ENCODE assay signal across 1 cellular context in genomic region chr3:115800489-115801080, GRCh38.
TF ChIP-seq lines count a peak whose summit lies in the region.

No MANE protein-coding gene starts in this region.

TF ChIP-seq in H1, 55 proteins besides CTCF, POLR2A, EP300 and RAD21:
- no peak for TF ChIP-seq CEBPB (IDR thresholded peaks at IDR 0.05; ENCODE audit: low read depth, low read length)
- TF ChIP-seq CBX5 (IDR thresholded peaks at IDR 0.05; ENCODE audit: low read depth, low read length): no peak
- no peak for TF ChIP-seq KDM1A (IDR thresholded peaks at IDR 0.05; ENCODE audit: borderline replicate concordance, low read length)
- TF ChIP-seq TAF1 (IDR thresholded peaks at IDR 0.05; ENCODE audit: low read depth, low read length): no peak
TF ChIP-seq in H1: peak in this region for 0.
